Comparison of ENCODE assay signal across 27 cellular contexts in genomic region chr16:55240933-55241332, GRCh38.
DNase-seq lines count a peak whose midpoint lies in the region; ATAC-seq and TF ChIP-seq lines count a peak whose summit lies in the region.
"Had no signal": no experiment of that assay in that cellular context is flagged by ENCODE, and none has a peak within 500 bp of the region (broad histone marks: within the 10 kb centered on the region; RNA-seq: fewer than 3 reads in every experiment).

No MANE protein-coding gene starts in this region.

- CTCF ChIA-PET in Calu3 (lab: Charles Lee), result no interaction called here

- no peak overlapping the region for H3K23ac ChIP-seq in mesendoderm (ENCODE audit: low read length)

- in situ Hi-C loops in G401 (cut with HindIII; ENCODE audit: low sequenced_read_pairs), result no loop called here

- no peak overlapping the region for H4K5ac ChIP-seq in mesendoderm (ENCODE audit: low read length)

- H2BK120ac ChIP-seq in mesendoderm (ENCODE audit: low read depth, low read length), result no peak overlapping the region

- H3K9me3 Mint-ChIP-seq in GM23338 (no peaks in the 10 kb centered on the region), endodermal cell (no peaks in the 10 kb centered on the region), Calu3 (ENCODE audit: low read depth, unreplicated experiment) (peaks cover 7% of the 10 kb centered on the region)
- H3K9me3 Mint-ChIP-seq: CD4-positive, alpha-beta T cell had no signal

- no TSS peak for BruUV-seq in Calu3 (replicated peaks; lab: Mats Ljungman, UMichigan)

- peaks cover 11% of the 10 kb centered on the region; the same call in 1 of the 2 replicates for H3K9me2 ChIP-seq in GM23338 (ENCODE audit: insufficient read depth)

- H3K4me2 ChIP-seq in GM23338 (peak overlapping the region; percentile 41), mesendoderm (ENCODE audit: low read length) (no peak overlapping the region)
- H3K4me2 ChIP-seq: A549; BLaER1 treated with 17β-estradiol and CSF1 and Interleukin-3, amounts not matched to agents 10 nM and 100 nM; KMS-11 had no signal

- ATAC-seq in GM23338, result peak; percentile 83
- ATAC-seq: A549, Panc1, T-cell had no signal

- H3K27me3 Mint-ChIP-seq in GM23338 (ENCODE audit: insufficient read depth, low read depth, poor library complexity) (peaks cover under 1% of the 10 kb centered on the region), endodermal cell (ENCODE audit: insufficient read depth) (peaks cover 5% of the 10 kb centered on the region), Calu3 (ENCODE audit: unreplicated experiment) (peaks cover 38% of the 10 kb centered on the region)
- H3K27me3 Mint-ChIP-seq: IgD-negative memory B cell had no signal

- H3K4me1 Mint-ChIP-seq in GM23338, result peaks cover 20% of the 10 kb centered on the region
- H3K4me1 Mint-ChIP-seq in endodermal cell, result peaks cover 9% of the 10 kb centered on the region
- no peaks in the 10 kb centered on the region for H3K4me1 Mint-ChIP-seq in Calu3 (ENCODE audit: low read depth, unreplicated experiment)
- H3K4me1 Mint-ChIP-seq: IgD-negative memory B cell, T-cell had no signal

- no peak overlapping the region for H3K56ac ChIP-seq in mesendoderm (ENCODE audit: low read length)

- H2AK5ac ChIP-seq in mesendoderm (ENCODE audit: low read length), result no peak overlapping the region

- H3K27me3 ChIP-seq in GM23338 (ENCODE audit: insufficient read depth) (no peaks in the 10 kb centered on the region), endodermal cell (ENCODE audit: control insufficient read depth, insufficient read depth, low read length, poor library complexity, severe bottlenecking) (peaks cover 4% of the 10 kb centered on the region), mesendoderm (ENCODE audit: insufficient read depth, low read length, poor library complexity) (no peaks in the 10 kb centered on the region)
- H3K27me3 ChIP-seq: BLaER1 treated with 17β-estradiol and CSF1 and Interleukin-3, amounts not matched to agents 10 nM and 100 nM had no signal

- H3K79me2 ChIP-seq in GM23338 (replicated peaks; ENCODE audit: insufficient read depth), result no peaks in the 10 kb centered on the region
- H3K79me2 ChIP-seq in mesendoderm (ENCODE audit: control insufficient read depth, insufficient read depth, low read length), result no peaks in the 10 kb centered on the region

- intact Hi-C loops in Calu3 (cut with micrococcal nuclease; ENCODE audit: unreplicated experiment), result no loop called here

- peak; percentile 63 for DNase-seq in GM23338 (ENCODE audit: low spot score)
- DNase-seq in NCI-H69 (lab: John Stamatoyannopoulos, UW), result peak; percentile 2
- DNase-seq in endodermal cell, result peak; percentile 65
- peak; percentile 35 for DNase-seq in mesendoderm
- DNase-seq in Calu3, result no peak
- no peak for DNase-seq in NCI-H524 (lab: John Stamatoyannopoulos, UW)
- DNase-seq in G401 (ENCODE audit: low spot score), result no peak
- DNase-seq: AML-193; CD4-positive, alpha-beta T cell; EL; GF-D8; HFFc6; MM.1S; NCI-H1694 treated with DMSO at 0.1 percent for 48 hours; NCI-H2081; NCI-H2171 treated with DMSO at 0.1 percent for 48 hours; NCI-H345; NCI-H510A treated with DMSO at 0.1 percent for 48 hours; SHP77; T-cell had no signal

- H3K27ac Mint-ChIP-seq in GM23338 (no peak overlapping the region), endodermal cell (no peak overlapping the region), Calu3 (ENCODE audit: unreplicated experiment) (no peak overlapping the region)
- H3K27ac Mint-ChIP-seq: CD4-positive, alpha-beta T cell; HFFc6; IgD-negative memory B cell; T-cell had no signal

- no peaks in the 10 kb centered on the region for H3K79me1 ChIP-seq in mesendoderm (ENCODE audit: low read length)

- WGBS in endodermal cell (ENCODE audit: insufficient coverage in 1 of 2, insufficient read length in 1 of 2), 2 experiments, result 26 to 57% methylated on average over 3 to 8 of the region's 10 CpGs
- WGBS in mesendoderm (ENCODE audit: extremely low coverage, insufficient coverage, low lambda C conversion rate), result no CpG with 5 or more reads among the region's 10 CpGs

- H3K9ac ChIP-seq in endodermal cell (ENCODE audit: extremely low read depth, low read length, poor library complexity, severe bottlenecking) (no peak overlapping the region), mesendoderm (ENCODE audit: low read length) (no peak overlapping the region)
- H3K9ac ChIP-seq: BLaER1 treated with 17β-estradiol and CSF1 and Interleukin-3, amounts not matched to agents 10 nM and 100 nM; KMS-11 had no signal

- H3K36me3 Mint-ChIP-seq in GM23338 (ENCODE audit: low read depth), result no peaks in the 10 kb centered on the region
- H3K36me3 Mint-ChIP-seq in endodermal cell (ENCODE audit: low read depth), result no peaks in the 10 kb centered on the region
- no peaks in the 10 kb centered on the region for H3K36me3 Mint-ChIP-seq in Calu3 (ENCODE audit: insufficient read depth, unreplicated experiment)
- H3K36me3 Mint-ChIP-seq: IgD-negative memory B cell, T-cell had no signal

- no peak overlapping the region for H3K4ac ChIP-seq in mesendoderm (ENCODE audit: low read depth, low read length)

- no peaks in the 10 kb centered on the region for H3K9me3 ChIP-seq in endodermal cell (ENCODE audit: control insufficient read depth, low read length)
- H3K9me3 ChIP-seq: A549; BLaER1 treated with 17β-estradiol and CSF1 and Interleukin-3, amounts not matched to agents 10 nM and 100 nM; HAP-1 had no signal

- H3K4me1 ChIP-seq in GM23338 (ENCODE audit: insufficient read depth) (peaks cover 20% of the 10 kb centered on the region), endodermal cell (ENCODE audit: control insufficient read depth, insufficient read depth, low read length) (no peaks in the 10 kb centered on the region), mesendoderm (ENCODE audit: control insufficient read depth, low read depth, low read length) (no peaks in the 10 kb centered on the region)
- H3K4me1 ChIP-seq: A549, HAP-1 had no signal

- H4K20me1 ChIP-seq in GM23338 (replicated peaks; ENCODE audit: insufficient read depth), result no peaks in the 10 kb centered on the region
- H4K20me1 ChIP-seq: BLaER1 treated with 17β-estradiol and CSF1 and Interleukin-3, amounts not matched to agents 10 nM and 100 nM had no signal

- no peak overlapping the region for H2BK5ac ChIP-seq in mesendoderm (ENCODE audit: low read length)

- TF ChIP-seq CTCF in GM23338 (conservative IDR thresholded peaks at IDR 0.05; ENCODE audit: low read depth in 2 of 2) (no peak), endodermal cell (conservative IDR thresholded peaks at IDR 0.05) (no peak), Calu3 (IDR thresholded peaks at IDR 0.05; ENCODE audit: unreplicated experiment) (no peak)

- H3K36me3 ChIP-seq in GM23338 (ENCODE audit: insufficient read depth), result no peaks in the 10 kb centered on the region
- no peaks in the 10 kb centered on the region for H3K36me3 ChIP-seq in endodermal cell (ENCODE audit: control insufficient read depth, insufficient read depth, low read length)
- H3K36me3 ChIP-seq in mesendoderm (ENCODE audit: control insufficient read depth, insufficient read depth, low read length), result no peaks in the 10 kb centered on the region
- H3K36me3 ChIP-seq: BLaER1 treated with 17β-estradiol and CSF1 and Interleukin-3, amounts not matched to agents 10 nM and 100 nM; HAP-1 had no signal

- H3F3A ChIP-seq in GM23338 (replicated peaks; ENCODE audit: low read depth), result no peaks in the 10 kb centered on the region

- H3K4me3 Mint-ChIP-seq in GM23338 (no peak overlapping the region), endodermal cell (no peak overlapping the region), Calu3 (ENCODE audit: low read depth, unreplicated experiment) (no peak overlapping the region)
- H3K4me3 Mint-ChIP-seq: CD4-positive, alpha-beta T cell; HFFc6; IgD-negative memory B cell; T-cell had no signal

- no peak overlapping the region for H3K27ac ChIP-seq in GM23338 (ENCODE audit: low read depth)
- H3K27ac ChIP-seq in endodermal cell (ENCODE audit: low read depth, low read length), result no peak overlapping the region
- no peak overlapping the region for H3K27ac ChIP-seq in mesendoderm (ENCODE audit: low read depth, low read length)
- H3K27ac ChIP-seq: A549; BLaER1 treated with 17β-estradiol and CSF1 and Interleukin-3, amounts not matched to agents 10 nM and 100 nM; KMS-11; RWPE1 had no signal

- H2BK15ac ChIP-seq in mesendoderm (replicated peaks; ENCODE audit: low read depth), result no peak overlapping the region

- H2AFZ ChIP-seq in GM23338, result no peak overlapping the region

- H4K8ac ChIP-seq in mesendoderm (ENCODE audit: low read depth, low read length), result no peak overlapping the region

- no peak overlapping the region for H3K18ac ChIP-seq in mesendoderm (ENCODE audit: low read length)

- H3K4me3 ChIP-seq in GM23338, result no peak overlapping the region
- H3K4me3 ChIP-seq in endodermal cell (ENCODE audit: low read length), result no peak overlapping the region
- no peak overlapping the region for H3K4me3 ChIP-seq in mesendoderm (ENCODE audit: low read length)
- H3K4me3 ChIP-seq: A549; BLaER1 treated with 17β-estradiol and CSF1 and Interleukin-3, amounts not matched to agents 10 nM and 100 nM; HAP-1 had no signal

TF ChIP-seq in GM23338, 12 proteins besides CTCF, POLR2A, EP300 and RAD21:
- no peak for TF ChIP-seq REST (IDR thresholded peaks at IDR 0.05; ENCODE audit: unreplicated experiment)
- 0 out of 2 replicates have a peak, but pooled peaks have one; percentile 30 for TF ChIP-seq NANOG (IDR thresholded peaks at IDR 0.05; ENCODE audit: borderline replicate concordance)
TF ChIP-seq in GM23338: peak in this region for 1.

Comparison
In these comparisons a context has a peak if more than half of its experiments do, and no peak if none do; other contexts are left out.
1. DNase-seq: peak in GM23338 (single experiment), NCI-H69 (single experiment), endodermal cell (single experiment) and mesendoderm (single experiment); none in Calu3 (single experiment), NCI-H524 (0 of 2) and G401 (single experiment).